ENCODE assay signal across 8 cellular contexts in genomic region chr7:44748948-44749731, GRCh38. TPM values are rescaled to one million over a fixed set of nuclear protein-coding genes. Genes with fewer than 3 reads are reported as not detected.
A peak's percentile ranks its signal among the peaks of the same experiment; 100 is the strongest.
DNase-seq lines count a peak whose midpoint lies in the region; ATAC-seq and TF ChIP-seq lines count a peak whose summit lies in the region.

No MANE protein-coding gene starts in this region.

- H4K91ac ChIP-seq in H9 (ENCODE audit: insufficient read length, low read depth, low read length): peak overlapping the region; percentile 42

- no CpG with 5 or more reads among the region's 60 CpGs for WGBS in H9 (ENCODE audit: extremely low coverage, insufficient read length, low lambda C conversion rate)

- no peaks in the 10 kb centered on the region for H3K9me3 Mint-ChIP-seq in T-helper 1 cell treated with Interleukin-12 subunit alpha and Interleukin-12 subunit beta and Interleukin-4 antibody, amounts not matched to agents 30 μg/mL and 1 μg/mL, for 36 hours
- H3K9me3 Mint-ChIP-seq in H9: no peaks in the 10 kb centered on the region

- H2BK12ac ChIP-seq in H9 (ENCODE audit: insufficient read length, low read depth, low read length): no peak overlapping the region

- peak overlapping the region; percentile 87 for H3K9ac ChIP-seq in H9 (ENCODE audit: extremely low read depth, insufficient read length, low read length)

- no peak for TF ChIP-seq CTCF in H9 (conservative IDR thresholded peaks at IDR 0.05)
- TF ChIP-seq CTCF in cardiac fibroblast (IDR thresholded peaks at IDR 0.05; ENCODE audit: low read depth, low read length): no peak

- no peak overlapping the region for H2BK15ac ChIP-seq in H9 (ENCODE audit: low read depth, low read length)

- ATAC-seq in GM18870 (IDR thresholded peaks at IDR 0.05; ENCODE audit: unreplicated experiment): no peak

- no peak overlapping the region for H2BK120ac ChIP-seq in H9 (ENCODE audit: low read depth, low read length, poor library complexity, severe bottlenecking)

- H3K9me3 ChIP-seq in H9 (ENCODE audit: control insufficient read depth, low read depth, low read length) (no peaks in the 10 kb centered on the region), muscle layer of duodenum (ENCODE audit: control insufficient read depth in 1 of 2, low read length in 2 of 2) (no peaks in the 10 kb centered on the region)

- no peak for DNase-seq in T-helper 1 cell
- no peak for DNase-seq in H9
- DNase-seq in NCI-H1105 treated with DMSO at 0.1 percent for 48 hours (lab: John Stamatoyannopoulos, UW): peak; percentile 77
- DNase-seq in cardiac fibroblast (ENCODE audit: low read depth in 2 of 2): no peak
- no peak for DNase-seq in medulla oblongata (ENCODE audit: extremely low spot score)

- peaks cover 8% of the 10 kb centered on the region for H3K23me2 ChIP-seq in H9 (ENCODE audit: insufficient read length, low read depth, low read length, poor library complexity, severe bottlenecking)

- peaks cover 0 to 2% of the 10 kb centered on the region in 2 donors for H3K36me3 ChIP-seq in muscle layer of duodenum (ENCODE audit: control insufficient read depth in 1 of 2, insufficient read depth in 2 of 2, low read length in 2 of 2)

- peak overlapping the region; percentile 46 for H3K18ac ChIP-seq in H9 (ENCODE audit: insufficient read length, low read depth, low read length)

- no peak overlapping the region for H4K5ac ChIP-seq in H9 (ENCODE audit: insufficient read length, low read depth, low read length)

- H4K8ac ChIP-seq in H9 (replicated peaks; ENCODE audit: insufficient read length, low read depth, low read length): no peak overlapping the region

- H3K27ac Mint-ChIP-seq in T-helper 1 cell treated with Interleukin-12 subunit alpha and Interleukin-12 subunit beta and Interleukin-4 antibody, amounts not matched to agents 30 μg/mL and 1 μg/mL, for 36 hours: peak overlapping the region; percentile 96
- peak overlapping the region in 1 of 3 experiments; percentile 23; a peak in 2 of 7 replicates for H3K27ac Mint-ChIP-seq in H9

- H3K56ac ChIP-seq in H9 (ENCODE audit: insufficient read length, low read depth, low read length): no peak overlapping the region

- no peak overlapping the region for H3K4ac ChIP-seq in H9 (ENCODE audit: low read depth, low read length)

- no peak overlapping the region for H2BK5ac ChIP-seq in H9 (ENCODE audit: insufficient read length, low read length)

- H3K4me1 ChIP-seq in H9 (ENCODE audit: insufficient read depth, low read length) (peaks cover 4% of the 10 kb centered on the region; the same call in 1 of the 2 replicates), muscle layer of duodenum (ENCODE audit: control insufficient read depth in 1 of 2, insufficient read depth in 2 of 2, low read length in 2 of 2) (peaks cover 19 to 21% of the 10 kb centered on the region in 2 donors)

- H3T11ph ChIP-seq in H9 (ENCODE audit: low read length): no peak overlapping the region

- peaks cover 38% of the 10 kb centered on the region for H3K4me1 Mint-ChIP-seq in T-helper 1 cell treated with Interleukin-12 subunit alpha and Interleukin-12 subunit beta and Interleukin-4 antibody, amounts not matched to agents 30 μg/mL and 1 μg/mL, for 36 hours (ENCODE audit: low read depth)
- H3K4me1 Mint-ChIP-seq in H9: peaks cover 23 to 24% of the 10 kb centered on the region in 2 experiments

- H3K14ac ChIP-seq in H9 (ENCODE audit: insufficient read depth, low read length): peak overlapping the region; percentile 78

- H3K4me3 Mint-ChIP-seq in T-helper 1 cell treated with Interleukin-12 subunit alpha and Interleukin-12 subunit beta and Interleukin-4 antibody, amounts not matched to agents 30 μg/mL and 1 μg/mL, for 36 hours: peak overlapping the region; percentile 87
- H3K4me3 Mint-ChIP-seq in H9: peak overlapping the region; percentile 74 to 88

- no peaks in the 10 kb centered on the region for H3K27me3 ChIP-seq in H9 (ENCODE audit: insufficient read depth, low read length)
- H3K27me3 ChIP-seq in muscle layer of duodenum (ENCODE audit: low read depth, low read length): no peaks in the 10 kb centered on the region

- H3K79me2 ChIP-seq in H9 (ENCODE audit: insufficient read depth, low read length): peaks cover 2% of the 10 kb centered on the region; the same call in 1 of the 2 replicates

- H2BK20ac ChIP-seq in H9 (ENCODE audit: low read depth, low read length, poor library complexity, severe bottlenecking): no peak overlapping the region

- peaks cover 6% of the 10 kb centered on the region for H3K79me1 ChIP-seq in H9 (ENCODE audit: insufficient read depth, low read depth, low read length, poor library complexity, severe bottlenecking)

- H3K27me3 Mint-ChIP-seq in T-helper 1 cell treated with Interleukin-12 subunit alpha and Interleukin-12 subunit beta and Interleukin-4 antibody, amounts not matched to agents 30 μg/mL and 1 μg/mL, for 36 hours (ENCODE audit: low read depth): no peaks in the 10 kb centered on the region
- H3K27me3 Mint-ChIP-seq in H9 (ENCODE audit: low read depth): no peaks in the 10 kb centered on the region; the same call in 1 of the 2 replicates

- H3K4me2 ChIP-seq in H9 (ENCODE audit: insufficient read depth, insufficient read length, low read length): peak overlapping the region; percentile 73

- peaks cover 23% of the 10 kb centered on the region for H3K36me3 Mint-ChIP-seq in T-helper 1 cell treated with Interleukin-12 subunit alpha and Interleukin-12 subunit beta and Interleukin-4 antibody, amounts not matched to agents 30 μg/mL and 1 μg/mL, for 36 hours (ENCODE audit: low read depth)
- H3K36me3 Mint-ChIP-seq in H9 (ENCODE audit: insufficient read depth in 1 of 3, low read depth in 3 of 3): peaks cover 12 to 19% (median 15%) of the 10 kb centered on the region in 3 experiments; a peak in 6 of 7 replicates

- H3K27ac ChIP-seq in H9 (ENCODE audit: insufficient read length, low read depth, low read length) (no peak overlapping the region), muscle layer of duodenum (ENCODE audit: low read length) (peak overlapping the region; percentile 36)

- no peak overlapping the region for H2AK5ac ChIP-seq in H9 (ENCODE audit: insufficient read length, low read length)

- peak overlapping the region; percentile 57 for H3K23ac ChIP-seq in H9 (ENCODE audit: insufficient read length, low read depth, low read length)

- peak overlapping the region; percentile 86 to 89 for H3K4me3 ChIP-seq in cardiac fibroblast (replicated peaks in 1 of 2; ENCODE audit: low read depth in 2 of 2, low read length in 2 of 2)
- H3K4me3 ChIP-seq in muscle layer of duodenum (ENCODE audit: low read depth in 1 of 2, low read length in 2 of 2): peak overlapping the region; percentile 67 to 77

- no peak overlapping the region for H2AFZ ChIP-seq in H9 (ENCODE audit: low read length)

- H4K20me1 ChIP-seq in H9 (ENCODE audit: control insufficient read depth, insufficient read depth, insufficient read length): no peaks in the 10 kb centered on the region

RNA-seq across cellular contexts. Expression of gene ZMIZ2, which starts 0.5 kb away (rescaled TPM):
- total RNA-seq in H9 (2021): 71.8 and 72.9 TPM in 2 replicates

RNA-seq across cellular contexts. Expression of gene PPIA, which starts 47.3 kb away (rescaled TPM):
- total RNA-seq in H9 (2021): 2,409 and 2,440 TPM in 2 replicates
